In the genomic region with DNA sequence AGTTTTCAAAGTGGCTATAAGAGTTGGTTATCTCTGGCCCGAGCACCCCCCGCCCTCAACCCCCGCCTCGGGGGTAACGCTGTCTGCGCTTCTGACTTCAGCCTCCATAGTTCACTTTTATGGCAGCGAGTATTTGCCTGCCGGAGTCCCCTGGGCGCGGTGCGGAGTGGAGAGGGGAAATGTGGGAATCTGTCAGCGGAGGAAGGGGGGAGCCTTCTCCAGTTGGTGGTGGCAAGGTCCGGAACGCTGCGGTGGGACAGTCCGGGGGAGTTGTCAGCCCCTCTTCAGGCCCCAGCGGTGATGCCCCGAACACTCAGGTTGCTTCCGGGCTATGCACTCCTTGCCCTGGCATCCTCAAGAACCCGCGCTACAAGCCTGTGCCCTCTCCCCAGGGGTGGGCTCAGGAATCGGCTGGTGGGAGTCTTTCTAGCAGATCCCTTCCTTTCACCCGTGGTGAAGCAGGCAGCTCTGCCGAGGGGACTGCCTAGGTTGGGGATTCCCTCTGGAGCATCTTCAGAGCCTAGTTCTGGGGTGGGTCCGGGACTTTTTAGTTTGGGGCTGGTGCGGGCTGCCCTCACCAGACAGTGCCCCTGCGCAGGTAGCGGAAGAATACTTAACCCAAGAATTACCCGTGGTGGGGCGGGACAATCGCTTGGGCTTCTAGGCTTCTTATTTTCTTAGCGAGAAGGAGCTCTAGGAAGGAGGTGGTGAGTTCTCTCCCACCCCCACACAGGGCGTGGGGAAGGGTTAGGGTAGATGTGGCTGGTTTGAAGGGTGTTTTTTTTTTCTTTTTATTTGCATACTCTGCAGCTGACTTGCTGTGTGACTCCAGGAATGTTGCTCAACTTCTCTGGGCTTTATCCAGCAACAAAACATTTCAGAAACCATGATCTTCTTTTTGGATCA, we compare ENCODE assay signal across 8 cellular contexts. TPM values are rescaled to one million over a fixed set of nuclear protein-coding genes. Genes with fewer than 3 reads are reported as not detected.
DNase-seq lines count a peak whose midpoint lies in the region; ATAC-seq, FAIRE-seq and TF ChIP-seq lines count a peak whose summit lies in the region.

No MANE protein-coding gene starts in this region.

- peaks cover 8% of the 10 kb centered on the region for H3K4me1 Mint-ChIP-seq in WTC11

- no peak overlapping the region for H3K27ac Mint-ChIP-seq in WTC11

- H3K9me3 Mint-ChIP-seq in WTC11, result no peaks in the 10 kb centered on the region

- CTCF ChIA-PET in WTC11 (lab: Charles Lee), result interaction anchor here (0.7 to 1.3 kb wide), 2 partner anchors 14 to 26 kb away, joined by 5 read pairs; no protein-coding TSS in a partner anchor

- peak overlapping the region in 8 of 21 experiments; percentile 9 to 92 (median 55) for H3K27ac ChIP-seq in skin epidermis

- peak overlapping the region; percentile 90 for H3K4me3 Mint-ChIP-seq in WTC11

- no peak; the same call in 1 of the 2 replicates for ATAC-seq in WTC11
- ATAC-seq in left ventricle myocardium superior, result no peak
- no peak for ATAC-seq in HG03520 (IDR thresholded peaks at IDR 0.05; ENCODE audit: unreplicated experiment)
- ATAC-seq in HG02885 (IDR thresholded peaks at IDR 0.05; ENCODE audit: poor library complexity, unreplicated experiment), result no peak

- peaks cover 68% of the 10 kb centered on the region for H3K27me3 ChIP-seq in H7 (ENCODE audit: control insufficient read depth, insufficient read depth, low read length)

- H3K4me3 ChIP-seq in H7 (ENCODE audit: insufficient read depth, low read depth, low read length) (peak overlapping the region; percentile 62), skin epidermis (peak overlapping the region; percentile 37 to 55 (median 45))

- DNase-seq in H7 (peak; percentile 69), WTC11 (ENCODE audit: low spot score) (no peak), left ventricle myocardium superior (peak; percentile 33), RCC 7860 (ENCODE audit: low spot score) (no peak), foreskin melanocyte (no peak)

- intact Hi-C loops in left ventricle myocardium superior (cut with micrococcal nuclease), result no loop called here

- no peaks in the 10 kb centered on the region for H3K36me3 Mint-ChIP-seq in WTC11

- TF ChIP-seq CTCF in WTC11 (IDR thresholded peaks at IDR 0.05), result no peak

- H3K36me3 ChIP-seq in H7 (replicated peaks; ENCODE audit: control insufficient read depth, insufficient read depth, low read length), result no peaks in the 10 kb centered on the region

- peaks cover 73% of the 10 kb centered on the region for H3K27me3 Mint-ChIP-seq in WTC11 (ENCODE audit: low read depth)

- no peak for FAIRE-seq in RCC 7860 (lab: Jason Lieb, UNC)

- POLR2A ChIA-PET in WTC11 (lab: Charles Lee), result interaction anchor here (0.8 kb wide), 1 partner anchor 17 kb away, joined by 3 read pairs; no protein-coding TSS in a partner anchor

TF ChIP-seq in WTC11, 78 proteins besides CTCF, POLR2A, EP300 and RAD21:
- TF ChIP-seq, protein P1, sequence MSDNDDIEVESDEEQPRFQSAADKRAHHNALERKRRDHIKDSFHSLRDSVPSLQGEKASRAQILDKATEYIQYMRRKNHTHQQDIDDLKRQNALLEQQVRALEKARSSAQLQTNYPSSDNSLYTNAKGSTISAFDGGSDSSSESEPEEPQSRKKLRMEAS (CRISPR knock-in tag; IDR thresholded peaks at IDR 0.05), result no peak
- TF ChIP-seq, protein P2, sequence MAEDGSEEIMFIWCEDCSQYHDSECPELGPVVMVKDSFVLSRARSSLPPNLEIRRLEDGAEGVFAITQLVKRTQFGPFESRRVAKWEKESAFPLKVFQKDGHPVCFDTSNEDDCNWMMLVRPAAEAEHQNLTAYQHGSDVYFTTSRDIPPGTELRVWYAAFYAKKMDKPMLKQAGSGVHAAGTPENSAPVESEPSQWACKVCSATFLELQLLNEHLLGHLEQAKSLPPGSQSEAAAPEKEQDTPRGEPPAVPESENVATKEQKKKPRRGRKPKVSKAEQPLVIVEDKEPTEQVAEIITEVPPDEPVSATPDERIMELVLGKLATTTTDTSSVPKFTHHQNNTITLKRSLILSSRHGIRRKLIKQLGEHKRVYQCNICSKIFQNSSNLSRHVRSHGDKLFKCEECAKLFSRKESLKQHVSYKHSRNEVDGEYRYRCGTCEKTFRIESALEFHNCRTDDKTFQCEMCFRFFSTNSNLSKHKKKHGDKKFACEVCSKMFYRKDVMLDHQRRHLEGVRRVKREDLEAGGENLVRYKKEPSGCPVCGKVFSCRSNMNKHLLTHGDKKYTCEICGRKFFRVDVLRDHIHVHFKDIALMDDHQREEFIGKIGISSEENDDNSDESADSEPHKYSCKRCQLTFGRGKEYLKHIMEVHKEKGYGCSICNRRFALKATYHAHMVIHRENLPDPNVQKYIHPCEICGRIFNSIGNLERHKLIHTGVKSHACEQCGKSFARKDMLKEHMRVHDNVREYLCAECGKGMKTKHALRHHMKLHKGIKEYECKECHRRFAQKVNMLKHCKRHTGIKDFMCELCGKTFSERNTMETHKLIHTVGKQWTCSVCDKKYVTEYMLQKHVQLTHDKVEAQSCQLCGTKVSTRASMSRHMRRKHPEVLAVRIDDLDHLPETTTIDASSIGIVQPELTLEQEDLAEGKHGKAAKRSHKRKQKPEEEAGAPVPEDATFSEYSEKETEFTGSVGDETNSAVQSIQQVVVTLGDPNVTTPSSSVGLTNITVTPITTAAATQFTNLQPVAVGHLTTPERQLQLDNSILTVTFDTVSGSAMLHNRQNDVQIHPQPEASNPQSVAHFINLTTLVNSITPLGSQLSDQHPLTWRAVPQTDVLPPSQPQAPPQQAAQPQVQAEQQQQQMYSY (CRISPR knock-in tag; IDR thresholded peaks at IDR 0.05), result no peak
- TF ChIP-seq, protein P3, sequence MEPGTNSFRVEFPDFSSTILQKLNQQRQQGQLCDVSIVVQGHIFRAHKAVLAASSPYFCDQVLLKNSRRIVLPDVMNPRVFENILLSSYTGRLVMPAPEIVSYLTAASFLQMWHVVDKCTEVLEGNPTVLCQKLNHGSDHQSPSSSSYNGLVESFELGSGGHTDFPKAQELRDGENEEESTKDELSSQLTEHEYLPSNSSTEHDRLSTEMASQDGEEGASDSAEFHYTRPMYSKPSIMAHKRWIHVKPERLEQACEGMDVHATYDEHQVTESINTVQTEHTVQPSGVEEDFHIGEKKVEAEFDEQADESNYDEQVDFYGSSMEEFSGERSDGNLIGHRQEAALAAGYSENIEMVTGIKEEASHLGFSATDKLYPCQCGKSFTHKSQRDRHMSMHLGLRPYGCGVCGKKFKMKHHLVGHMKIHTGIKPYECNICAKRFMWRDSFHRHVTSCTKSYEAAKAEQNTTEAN (CRISPR knock-in tag; IDR thresholded peaks at IDR 0.05), result no peak
- TF ChIP-seq OVOL2 (CRISPR knock-in tag; IDR thresholded peaks at IDR 0.05; ENCODE audit: borderline replicate concordance) (no peak), TP53 (CRISPR knock-in tag; IDR thresholded peaks at IDR 0.05) (no peak), FOXP1 (CRISPR knock-in tag; IDR thresholded peaks at IDR 0.05; ENCODE audit: borderline replicate concordance) (no peak), ZNF423 (CRISPR knock-in tag; IDR thresholded peaks at IDR 0.05) (no peak)
- TF ChIP-seq, protein P4, sequence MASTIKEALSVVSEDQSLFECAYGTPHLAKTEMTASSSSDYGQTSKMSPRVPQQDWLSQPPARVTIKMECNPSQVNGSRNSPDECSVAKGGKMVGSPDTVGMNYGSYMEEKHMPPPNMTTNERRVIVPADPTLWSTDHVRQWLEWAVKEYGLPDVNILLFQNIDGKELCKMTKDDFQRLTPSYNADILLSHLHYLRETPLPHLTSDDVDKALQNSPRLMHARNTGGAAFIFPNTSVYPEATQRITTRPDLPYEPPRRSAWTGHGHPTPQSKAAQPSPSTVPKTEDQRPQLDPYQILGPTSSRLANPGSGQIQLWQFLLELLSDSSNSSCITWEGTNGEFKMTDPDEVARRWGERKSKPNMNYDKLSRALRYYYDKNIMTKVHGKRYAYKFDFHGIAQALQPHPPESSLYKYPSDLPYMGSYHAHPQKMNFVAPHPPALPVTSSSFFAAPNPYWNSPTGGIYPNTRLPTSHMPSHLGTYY (CRISPR knock-in tag; IDR thresholded peaks at IDR 0.05), result no peak
- TF ChIP-seq, protein P5, sequence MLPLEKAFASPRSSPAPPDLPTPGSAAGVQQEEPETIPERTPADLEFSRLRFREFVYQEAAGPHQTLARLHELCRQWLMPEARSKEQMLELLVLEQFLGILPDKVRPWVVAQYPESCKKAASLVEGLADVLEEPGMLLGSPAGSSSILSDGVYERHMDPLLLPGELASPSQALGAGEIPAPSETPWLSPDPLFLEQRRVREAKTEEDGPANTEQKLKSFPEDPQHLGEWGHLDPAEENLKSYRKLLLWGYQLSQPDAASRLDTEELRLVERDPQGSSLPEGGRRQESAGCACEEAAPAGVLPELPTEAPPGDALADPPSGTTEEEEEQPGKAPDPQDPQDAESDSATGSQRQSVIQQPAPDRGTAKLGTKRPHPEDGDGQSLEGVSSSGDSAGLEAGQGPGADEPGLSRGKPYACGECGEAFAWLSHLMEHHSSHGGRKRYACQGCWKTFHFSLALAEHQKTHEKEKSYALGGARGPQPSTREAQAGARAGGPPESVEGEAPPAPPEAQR (CRISPR knock-in tag; IDR thresholded peaks at IDR 0.05), result no peak
TF ChIP-seq in WTC11: peak in this region for 0.

RNA-seq across cellular contexts. Expression of a gene that starts 1.6 kb away (rescaled TPM):
- total RNA-seq in H7 (2014; rRNA removed; shearing (Covaris generic)), result 0.33 and 1.1 TPM in 2 replicates
- total RNA-seq in WTC11 (2021) (0.23 to 0.81 TPM (median 0.57 TPM) in 3 replicates), left ventricle myocardium superior (29.6 TPM)

Comparison
In these comparisons a context has a peak if more than half of its experiments do, and no peak if none do; other contexts are left out.
1. DNase-seq: peak in H7 (single experiment) and left ventricle myocardium superior (single experiment); none in WTC11 (single experiment), RCC 7860 (single experiment) and foreskin melanocyte (single experiment).
2. RNA of a gene that starts 1.6 kb away (total RNA-seq): 29.6 TPM in left ventricle myocardium superior (single experiment); 0.33 to 1.1 TPM in H7 and 0.23 to 0.81 TPM in WTC11; every median in the first group is over 10 times any median in the second.